8 cellular contexts compared by ENCODE assay signal in genomic region chr6:41734666-41735426, GRCh38. TPM values are rescaled to one million over a fixed set of nuclear protein-coding genes. Genes with fewer than 3 reads are reported as not detected.
DNase-seq lines count a peak whose midpoint lies in the region; ATAC-seq lines count a peak whose summit lies in the region.

No MANE protein-coding gene starts in this region.

- H3K27ac Mint-ChIP-seq in activated naive CD4-positive, alpha-beta T cell treated with anti-CD3 and anti-CD28 coated beads, Interleukin-2, amount 50 U/mL, for 72 hours, result no peak overlapping the region

- ATAC-seq in GM21515 (IDR thresholded peaks at IDR 0.05; ENCODE audit: unreplicated experiment), result peak; percentile 16
- ATAC-seq in activated naive CD4-positive, alpha-beta T cell treated with anti-CD3 and anti-CD28 coated beads, Interleukin-2, amount 50 U/mL, for 72 hours, result peak; percentile 33 to 70

- peak overlapping the region; percentile 65 for H3K4me3 ChIP-seq in Jurkat, Clone E6-1 (ENCODE audit: low read length)

- no peaks in the 10 kb centered on the region for H3K36me3 Mint-ChIP-seq in activated naive CD4-positive, alpha-beta T cell treated with anti-CD3 and anti-CD28 coated beads, Interleukin-2, amount 50 U/mL, for 72 hours

- H3K9me3 Mint-ChIP-seq in activated naive CD4-positive, alpha-beta T cell treated with anti-CD3 and anti-CD28 coated beads, Interleukin-2, amount 50 U/mL, for 72 hours, result no peaks in the 10 kb centered on the region

- DNase-seq in DMS 273 treated with DMSO at 0.1 percent for 48 hours (lab: John Stamatoyannopoulos, UW) (peak; percentile 53), SK-N-DZ (ENCODE audit: low spot score) (peak; percentile 68), globus pallidus (ENCODE audit: low spot score) (peak; percentile 96), nucleus accumbens (lab: John Stamatoyannopoulos, UW) (peak in 55 of 56 donors; percentile 63 to 98 (median 85)), superior temporal gyrus (ENCODE audit: extremely low spot score) (peak; percentile 81)
- peak; percentile 39 for DNase-seq in Jurkat, Clone E6-1 (ENCODE audit: low read depth, low spot score)
- peak in 1 of 2 donors; percentile 69 for DNase-seq in activated naive CD4-positive, alpha-beta T cell treated with anti-CD3 and anti-CD28 coated beads, Interleukin-2, amount 50 U/mL, for 72 hours (ENCODE audit: low spot score in 2 of 2)

RNA-seq across cellular contexts. Expression of gene TFEB, which starts 0.6 kb away (rescaled TPM):
- 6.3 TPM for polyA plus RNA-seq in Jurkat, Clone E6-1 (2012; ENCODE audit: insufficient read depth, insufficient read length)
- polyA plus RNA-seq in SK-N-DZ (2014; cell fraction: cytosol; rRNA removed), result 3.0 and 3.2 TPM in 2 replicates
- polyA plus RNA-seq in SK-N-DZ (2014; cell fraction: nucleus; rRNA removed), result 2.7 and 2.8 TPM in 2 replicates
- total RNA-seq in activated naive CD4-positive, alpha-beta T cell treated with anti-CD3 and anti-CD28 coated beads, Interleukin-2, amount 50 U/mL, for 72 hours, result 10 to 100 TPM in 1 of 2 donors, 1 to 10 TPM in 1; 3.0 to 14.4 TPM

RNA-seq across cellular contexts. Expression of gene PGC, which starts 12.4 kb away (rescaled TPM):
- polyA plus RNA-seq in Jurkat, Clone E6-1 (2012; ENCODE audit: insufficient read depth, insufficient read length), result not detected
- polyA plus RNA-seq in SK-N-DZ (2014; cell fraction: cytosol; rRNA removed), result not detected in 2 replicates
- not detected in 2 replicates for polyA plus RNA-seq in SK-N-DZ (2014; cell fraction: nucleus; rRNA removed)
- not detected for total RNA-seq in activated naive CD4-positive, alpha-beta T cell treated with anti-CD3 and anti-CD28 coated beads, Interleukin-2, amount 50 U/mL, for 72 hours

RNA-seq across cellular contexts. Expression of gene FRS3, which starts 44.9 kb away (rescaled TPM):
- polyA plus RNA-seq in Jurkat, Clone E6-1 (2012; ENCODE audit: insufficient read depth, insufficient read length), result 6.5 TPM
- polyA plus RNA-seq in SK-N-DZ (2014; cell fraction: cytosol; rRNA removed), result 7.3 and 8.2 TPM in 2 replicates
- polyA plus RNA-seq in SK-N-DZ (2014; cell fraction: nucleus; rRNA removed), result 5.9 and 7.1 TPM in 2 replicates
- 1 to 10 TPM; 3.1 to 5.2 TPM for total RNA-seq in activated naive CD4-positive, alpha-beta T cell treated with anti-CD3 and anti-CD28 coated beads, Interleukin-2, amount 50 U/mL, for 72 hours

RNA-seq across cellular contexts. Expression of gene PRICKLE4, which starts 45.7 kb away (rescaled TPM):
- polyA plus RNA-seq in Jurkat, Clone E6-1 (2012; ENCODE audit: insufficient read depth, insufficient read length), result 2.6 TPM
- polyA plus RNA-seq in SK-N-DZ (2014; cell fraction: cytosol; rRNA removed), result 0.38 and 1.7 TPM in 2 replicates
- 18.8 and 21.0 TPM in 2 replicates for polyA plus RNA-seq in SK-N-DZ (2014; cell fraction: nucleus; rRNA removed)
- under 1 TPM in 1 of 2 donors, not detected in 1; 0.60 TPM for total RNA-seq in activated naive CD4-positive, alpha-beta T cell treated with anti-CD3 and anti-CD28 coated beads, Interleukin-2, amount 50 U/mL, for 72 hours

RNA-seq across cellular contexts. Expression of gene TOMM6, which starts 52.6 kb away (rescaled TPM):
- 429 TPM for polyA plus RNA-seq in Jurkat, Clone E6-1 (2012; ENCODE audit: insufficient read depth, insufficient read length)
- 262 and 269 TPM in 2 replicates for polyA plus RNA-seq in SK-N-DZ (2014; cell fraction: cytosol; rRNA removed)
- 116 and 149 TPM in 2 replicates for polyA plus RNA-seq in SK-N-DZ (2014; cell fraction: nucleus; rRNA removed)
- total RNA-seq in activated naive CD4-positive, alpha-beta T cell treated with anti-CD3 and anti-CD28 coated beads, Interleukin-2, amount 50 U/mL, for 72 hours, result 100 to 1,000 TPM; 182 to 301 TPM
